Comparison of ENCODE assay signal across 1 cellular context in the genomic region with DNA sequence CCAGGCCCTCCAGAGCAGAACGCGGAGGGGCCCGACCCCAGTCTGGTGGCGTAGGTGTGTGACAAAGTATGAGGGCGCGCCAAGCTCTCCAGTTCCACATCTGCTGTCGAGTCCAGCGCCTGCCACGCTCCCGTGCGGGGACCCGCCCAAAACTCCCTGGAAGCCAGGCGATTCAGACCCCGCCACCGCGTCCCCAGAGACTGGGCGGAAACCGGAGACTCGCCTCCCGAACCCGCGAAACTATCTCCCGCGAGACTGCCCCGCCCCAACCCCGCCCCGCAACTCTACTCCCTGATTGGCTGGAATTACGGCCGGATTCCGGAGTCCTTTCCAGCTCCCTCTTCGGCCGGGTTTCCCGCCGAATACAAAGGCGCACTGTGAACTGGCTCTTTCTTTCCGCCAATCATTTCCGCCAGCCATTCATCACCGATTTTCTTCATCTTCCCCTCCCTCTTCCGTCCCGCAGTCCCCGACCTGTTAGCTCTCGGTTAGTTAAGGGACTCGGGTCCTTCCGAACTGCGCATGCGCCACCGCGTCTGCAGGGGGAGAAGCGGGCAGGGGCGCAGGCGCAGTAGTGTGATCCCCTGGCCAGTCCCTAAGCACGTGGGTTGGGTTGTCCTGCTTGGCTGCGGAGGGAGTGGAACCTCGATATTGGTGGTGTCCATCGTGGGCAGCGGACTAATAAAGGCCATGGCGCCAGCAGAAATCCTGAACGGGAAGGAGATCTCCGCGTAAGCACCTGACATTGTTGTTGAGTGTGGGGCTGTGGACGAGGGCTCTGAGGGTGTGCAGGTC.
TF ChIP-seq lines count a peak whose summit lies in the region.

A gene (plus strand): TSS at position 616 of the 795 bp plus-strand sequence. CDS start 75 bp downstream, at position 691.

TF ChIP-seq in HepG2, 621 proteins besides CTCF, POLR2A, EP300 and RAD21 (continued from another document):
- TF ChIP-seq, protein P1, sequence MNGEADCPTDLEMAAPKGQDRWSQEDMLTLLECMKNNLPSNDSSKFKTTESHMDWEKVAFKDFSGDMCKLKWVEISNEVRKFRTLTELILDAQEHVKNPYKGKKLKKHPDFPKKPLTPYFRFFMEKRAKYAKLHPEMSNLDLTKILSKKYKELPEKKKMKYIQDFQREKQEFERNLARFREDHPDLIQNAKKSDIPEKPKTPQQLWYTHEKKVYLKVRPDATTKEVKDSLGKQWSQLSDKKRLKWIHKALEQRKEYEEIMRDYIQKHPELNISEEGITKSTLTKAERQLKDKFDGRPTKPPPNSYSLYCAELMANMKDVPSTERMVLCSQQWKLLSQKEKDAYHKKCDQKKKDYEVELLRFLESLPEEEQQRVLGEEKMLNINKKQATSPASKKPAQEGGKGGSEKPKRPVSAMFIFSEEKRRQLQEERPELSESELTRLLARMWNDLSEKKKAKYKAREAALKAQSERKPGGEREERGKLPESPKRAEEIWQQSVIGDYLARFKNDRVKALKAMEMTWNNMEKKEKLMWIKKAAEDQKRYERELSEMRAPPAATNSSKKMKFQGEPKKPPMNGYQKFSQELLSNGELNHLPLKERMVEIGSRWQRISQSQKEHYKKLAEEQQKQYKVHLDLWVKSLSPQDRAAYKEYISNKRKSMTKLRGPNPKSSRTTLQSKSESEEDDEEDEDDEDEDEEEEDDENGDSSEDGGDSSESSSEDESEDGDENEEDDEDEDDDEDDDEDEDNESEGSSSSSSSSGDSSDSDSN (CRISPR knock-in tag; IDR thresholded peaks at IDR 0.05): peak; percentile 51
- TF ChIP-seq ZNF121 (CRISPR knock-in tag; IDR thresholded peaks at IDR 0.05) (0 out of 2 replicates have a peak, but pooled peaks have one; percentile 28), ZNF556 (CRISPR knock-in tag; IDR thresholded peaks at IDR 0.05; ENCODE audit: borderline replicate concordance) (peak; percentile 39; the same call in 1 of the 2 replicates), NONO (IDR thresholded peaks at IDR 0.05) (no peak), NONO (CRISPR knock-in tag; conservative IDR thresholded peaks at IDR 0.05) (peak; percentile 68), ZNF558 (CRISPR knock-in tag; IDR thresholded peaks at IDR 0.05; ENCODE audit: borderline replicate concordance) (peak; percentile 98), ZNF33A (CRISPR knock-in tag; IDR thresholded peaks at IDR 0.05; ENCODE audit: borderline replicate concordance) (no peak), ZNF670 (CRISPR knock-in tag; IDR thresholded peaks at IDR 0.05; ENCODE audit: borderline replicate concordance) (no peak), SMAD3 (CRISPR knock-in tag; IDR thresholded peaks at IDR 0.05) (0 out of 2 replicates have a peak, but pooled peaks have one; percentile 37), RNF2 (conservative IDR thresholded peaks at IDR 0.05; ENCODE audit: low read depth) (peak; percentile 97), NFKB2 (CRISPR knock-in tag; IDR thresholded peaks at IDR 0.05; ENCODE audit: borderline replicate concordance) (peak; percentile 84), CCAR2 (optimal IDR thresholded peaks at IDR 0.05; ENCODE audit: low read depth, low read length) (no peak), ZMYM3 (CRISPR knock-in tag; IDR thresholded peaks at IDR 0.05) (no peak; the same call in 1 of the 2 replicates), KLF13 (CRISPR knock-in tag; IDR thresholded peaks at IDR 0.05) (0 out of 2 replicates have a peak, but pooled peaks have one; percentile 77), ZNF713 (CRISPR knock-in tag; IDR thresholded peaks at IDR 0.05) (0 out of 2 replicates have a peak, but pooled peaks have one; percentile 83), EED (CRISPR knock-in tag; IDR thresholded peaks at IDR 0.05) (peak; percentile 19; the same call in 1 of the 2 replicates), ZEB1 (IDR thresholded peaks at IDR 0.05; ENCODE audit: insufficient replicate concordance, low read depth) (no peak), FOXC1 (CRISPR knock-in tag; IDR thresholded peaks at IDR 0.05; ENCODE audit: borderline replicate concordance) (peak; percentile 92), NR2C2 (CRISPR knock-in tag; IDR thresholded peaks at IDR 0.05; ENCODE audit: borderline replicate concordance) (peak; percentile 26; the same call in 1 of the 2 replicates), ZNF644 (CRISPR knock-in tag; IDR thresholded peaks at IDR 0.05; ENCODE audit: low read depth) (0 out of 2 replicates have a peak, but pooled peaks have one; percentile 44), ZNF598 (CRISPR knock-in tag; IDR thresholded peaks at IDR 0.05; ENCODE audit: borderline replicate concordance) (peak; percentile 87; the same call in 1 of the 2 replicates)
- TF ChIP-seq, protein P2, sequence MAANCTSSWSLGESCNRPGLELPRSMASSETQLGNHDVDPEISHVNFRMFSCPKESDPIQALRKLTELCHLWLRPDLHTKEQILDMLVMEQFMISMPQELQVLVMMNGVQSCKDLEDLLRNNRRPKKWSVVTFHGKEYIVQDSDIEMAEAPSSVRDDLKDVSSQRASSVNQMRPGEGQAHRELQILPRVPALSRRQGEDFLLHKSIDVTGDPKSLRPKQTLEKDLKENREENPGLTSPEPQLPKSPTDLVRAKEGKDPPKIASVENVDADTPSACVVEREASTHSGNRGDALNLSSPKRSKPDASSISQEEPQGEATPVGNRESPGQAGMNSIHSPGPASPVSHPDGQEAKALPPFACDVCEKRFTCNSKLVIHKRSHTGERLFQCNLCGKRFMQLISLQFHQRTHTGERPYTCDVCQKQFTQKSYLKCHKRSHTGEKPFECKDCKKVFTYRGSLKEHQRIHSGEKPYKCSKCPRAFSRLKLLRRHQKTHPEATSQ (CRISPR knock-in tag; IDR thresholded peaks at IDR 0.05; ENCODE audit: borderline replicate concordance): no peak; the same call in 1 of the 2 replicates
- TF ChIP-seq, protein P3, sequence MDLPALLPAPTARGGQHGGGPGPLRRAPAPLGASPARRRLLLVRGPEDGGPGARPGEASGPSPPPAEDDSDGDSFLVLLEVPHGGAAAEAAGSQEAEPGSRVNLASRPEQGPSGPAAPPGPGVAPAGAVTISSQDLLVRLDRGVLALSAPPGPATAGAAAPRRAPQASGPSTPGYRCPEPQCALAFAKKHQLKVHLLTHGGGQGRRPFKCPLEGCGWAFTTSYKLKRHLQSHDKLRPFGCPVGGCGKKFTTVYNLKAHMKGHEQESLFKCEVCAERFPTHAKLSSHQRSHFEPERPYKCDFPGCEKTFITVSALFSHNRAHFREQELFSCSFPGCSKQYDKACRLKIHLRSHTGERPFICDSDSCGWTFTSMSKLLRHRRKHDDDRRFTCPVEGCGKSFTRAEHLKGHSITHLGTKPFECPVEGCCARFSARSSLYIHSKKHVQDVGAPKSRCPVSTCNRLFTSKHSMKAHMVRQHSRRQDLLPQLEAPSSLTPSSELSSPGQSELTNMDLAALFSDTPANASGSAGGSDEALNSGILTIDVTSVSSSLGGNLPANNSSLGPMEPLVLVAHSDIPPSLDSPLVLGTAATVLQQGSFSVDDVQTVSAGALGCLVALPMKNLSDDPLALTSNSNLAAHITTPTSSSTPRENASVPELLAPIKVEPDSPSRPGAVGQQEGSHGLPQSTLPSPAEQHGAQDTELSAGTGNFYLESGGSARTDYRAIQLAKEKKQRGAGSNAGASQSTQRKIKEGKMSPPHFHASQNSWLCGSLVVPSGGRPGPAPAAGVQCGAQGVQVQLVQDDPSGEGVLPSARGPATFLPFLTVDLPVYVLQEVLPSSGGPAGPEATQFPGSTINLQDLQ (CRISPR knock-in tag; IDR thresholded peaks at IDR 0.05): peak; percentile 75; the same call in 1 of the 2 replicates
- TF ChIP-seq, protein P4, sequence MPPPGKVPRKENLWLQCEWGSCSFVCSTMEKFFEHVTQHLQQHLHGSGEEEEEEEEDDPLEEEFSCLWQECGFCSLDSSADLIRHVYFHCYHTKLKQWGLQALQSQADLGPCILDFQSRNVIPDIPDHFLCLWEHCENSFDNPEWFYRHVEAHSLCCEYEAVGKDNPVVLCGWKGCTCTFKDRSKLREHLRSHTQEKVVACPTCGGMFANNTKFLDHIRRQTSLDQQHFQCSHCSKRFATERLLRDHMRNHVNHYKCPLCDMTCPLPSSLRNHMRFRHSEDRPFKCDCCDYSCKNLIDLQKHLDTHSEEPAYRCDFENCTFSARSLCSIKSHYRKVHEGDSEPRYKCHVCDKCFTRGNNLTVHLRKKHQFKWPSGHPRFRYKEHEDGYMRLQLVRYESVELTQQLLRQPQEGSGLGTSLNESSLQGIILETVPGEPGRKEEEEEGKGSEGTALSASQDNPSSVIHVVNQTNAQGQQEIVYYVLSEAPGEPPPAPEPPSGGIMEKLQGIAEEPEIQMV (CRISPR knock-in tag; IDR thresholded peaks at IDR 0.05; ENCODE audit: low read depth): peak; percentile 72; the same call in 1 of the 2 replicates
- TF ChIP-seq, protein P5, sequence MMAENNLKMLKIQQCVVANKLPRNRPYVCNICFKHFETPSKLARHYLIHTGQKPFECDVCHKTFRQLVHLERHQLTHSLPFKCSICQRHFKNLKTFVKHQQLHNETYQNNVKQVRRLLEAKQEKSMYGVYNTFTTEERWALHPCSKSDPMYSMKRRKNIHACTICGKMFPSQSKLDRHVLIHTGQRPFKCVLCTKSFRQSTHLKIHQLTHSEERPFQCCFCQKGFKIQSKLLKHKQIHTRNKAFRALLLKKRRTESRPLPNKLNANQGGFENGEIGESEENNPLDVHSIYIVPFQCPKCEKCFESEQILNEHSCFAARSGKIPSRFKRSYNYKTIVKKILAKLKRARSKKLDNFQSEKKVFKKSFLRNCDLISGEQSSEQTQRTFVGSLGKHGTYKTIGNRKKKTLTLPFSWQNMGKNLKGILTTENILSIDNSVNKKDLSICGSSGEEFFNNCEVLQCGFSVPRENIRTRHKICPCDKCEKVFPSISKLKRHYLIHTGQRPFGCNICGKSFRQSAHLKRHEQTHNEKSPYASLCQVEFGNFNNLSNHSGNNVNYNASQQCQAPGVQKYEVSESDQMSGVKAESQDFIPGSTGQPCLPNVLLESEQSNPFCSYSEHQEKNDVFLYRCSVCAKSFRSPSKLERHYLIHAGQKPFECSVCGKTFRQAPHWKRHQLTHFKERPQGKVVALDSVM (CRISPR knock-in tag; IDR thresholded peaks at IDR 0.05): no peak
- TF ChIP-seq, protein P6, sequence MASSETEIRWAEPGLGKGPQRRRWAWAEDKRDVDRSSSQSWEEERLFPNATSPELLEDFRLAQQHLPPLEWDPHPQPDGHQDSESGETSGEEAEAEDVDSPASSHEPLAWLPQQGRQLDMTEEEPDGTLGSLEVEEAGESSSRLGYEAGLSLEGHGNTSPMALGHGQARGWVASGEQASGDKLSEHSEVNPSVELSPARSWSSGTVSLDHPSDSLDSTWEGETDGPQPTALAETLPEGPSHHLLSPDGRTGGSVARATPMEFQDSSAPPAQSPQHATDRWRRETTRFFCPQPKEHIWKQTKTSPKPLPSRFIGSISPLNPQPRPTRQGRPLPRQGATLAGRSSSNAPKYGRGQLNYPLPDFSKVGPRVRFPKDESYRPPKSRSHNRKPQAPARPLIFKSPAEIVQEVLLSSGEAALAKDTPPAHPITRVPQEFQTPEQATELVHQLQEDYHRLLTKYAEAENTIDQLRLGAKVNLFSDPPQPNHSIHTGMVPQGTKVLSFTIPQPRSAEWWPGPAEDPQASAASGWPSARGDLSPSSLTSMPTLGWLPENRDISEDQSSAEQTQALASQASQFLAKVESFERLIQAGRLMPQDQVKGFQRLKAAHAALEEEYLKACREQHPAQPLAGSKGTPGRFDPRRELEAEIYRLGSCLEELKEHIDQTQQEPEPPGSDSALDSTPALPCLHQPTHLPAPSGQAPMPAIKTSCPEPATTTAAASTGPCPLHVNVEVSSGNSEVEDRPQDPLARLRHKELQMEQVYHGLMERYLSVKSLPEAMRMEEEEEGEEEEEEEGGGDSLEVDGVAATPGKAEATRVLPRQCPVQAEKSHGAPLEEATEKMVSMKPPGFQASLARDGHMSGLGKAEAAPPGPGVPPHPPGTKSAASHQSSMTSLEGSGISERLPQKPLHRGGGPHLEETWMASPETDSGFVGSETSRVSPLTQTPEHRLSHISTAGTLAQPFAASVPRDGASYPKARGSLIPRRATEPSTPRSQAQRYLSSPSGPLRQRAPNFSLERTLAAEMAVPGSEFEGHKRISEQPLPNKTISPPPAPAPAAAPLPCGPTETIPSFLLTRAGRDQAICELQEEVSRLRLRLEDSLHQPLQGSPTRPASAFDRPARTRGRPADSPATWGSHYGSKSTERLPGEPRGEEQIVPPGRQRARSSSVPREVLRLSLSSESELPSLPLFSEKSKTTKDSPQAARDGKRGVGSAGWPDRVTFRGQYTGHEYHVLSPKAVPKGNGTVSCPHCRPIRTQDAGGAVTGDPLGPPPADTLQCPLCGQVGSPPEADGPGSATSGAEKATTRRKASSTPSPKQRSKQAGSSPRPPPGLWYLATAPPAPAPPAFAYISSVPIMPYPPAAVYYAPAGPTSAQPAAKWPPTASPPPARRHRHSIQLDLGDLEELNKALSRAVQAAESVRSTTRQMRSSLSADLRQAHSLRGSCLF (CRISPR knock-in tag; IDR thresholded peaks at IDR 0.05; ENCODE audit: borderline replicate concordance): 0 out of 2 replicates have a peak, but pooled peaks have one; percentile 73
- TF ChIP-seq, protein P7, sequence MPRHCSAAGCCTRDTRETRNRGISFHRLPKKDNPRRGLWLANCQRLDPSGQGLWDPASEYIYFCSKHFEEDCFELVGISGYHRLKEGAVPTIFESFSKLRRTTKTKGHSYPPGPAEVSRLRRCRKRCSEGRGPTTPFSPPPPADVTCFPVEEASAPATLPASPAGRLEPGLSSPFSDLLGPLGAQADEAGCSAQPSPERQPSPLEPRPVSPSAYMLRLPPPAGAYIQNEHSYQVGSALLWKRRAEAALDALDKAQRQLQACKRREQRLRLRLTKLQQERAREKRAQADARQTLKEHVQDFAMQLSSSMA (CRISPR knock-in tag; IDR thresholded peaks at IDR 0.05): peak; percentile 97
- TF ChIP-seq, protein P8, sequence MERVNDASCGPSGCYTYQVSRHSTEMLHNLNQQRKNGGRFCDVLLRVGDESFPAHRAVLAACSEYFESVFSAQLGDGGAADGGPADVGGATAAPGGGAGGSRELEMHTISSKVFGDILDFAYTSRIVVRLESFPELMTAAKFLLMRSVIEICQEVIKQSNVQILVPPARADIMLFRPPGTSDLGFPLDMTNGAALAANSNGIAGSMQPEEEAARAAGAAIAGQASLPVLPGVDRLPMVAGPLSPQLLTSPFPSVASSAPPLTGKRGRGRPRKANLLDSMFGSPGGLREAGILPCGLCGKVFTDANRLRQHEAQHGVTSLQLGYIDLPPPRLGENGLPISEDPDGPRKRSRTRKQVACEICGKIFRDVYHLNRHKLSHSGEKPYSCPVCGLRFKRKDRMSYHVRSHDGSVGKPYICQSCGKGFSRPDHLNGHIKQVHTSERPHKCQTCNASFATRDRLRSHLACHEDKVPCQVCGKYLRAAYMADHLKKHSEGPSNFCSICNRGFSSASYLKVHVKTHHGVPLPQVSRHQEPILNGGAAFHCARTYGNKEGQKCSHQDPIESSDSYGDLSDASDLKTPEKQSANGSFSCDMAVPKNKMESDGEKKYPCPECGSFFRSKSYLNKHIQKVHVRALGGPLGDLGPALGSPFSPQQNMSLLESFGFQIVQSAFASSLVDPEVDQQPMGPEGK (CRISPR knock-in tag; IDR thresholded peaks at IDR 0.05): 0 out of 2 replicates have a peak, but pooled peaks have one; percentile 15
- TF ChIP-seq, protein P9, sequence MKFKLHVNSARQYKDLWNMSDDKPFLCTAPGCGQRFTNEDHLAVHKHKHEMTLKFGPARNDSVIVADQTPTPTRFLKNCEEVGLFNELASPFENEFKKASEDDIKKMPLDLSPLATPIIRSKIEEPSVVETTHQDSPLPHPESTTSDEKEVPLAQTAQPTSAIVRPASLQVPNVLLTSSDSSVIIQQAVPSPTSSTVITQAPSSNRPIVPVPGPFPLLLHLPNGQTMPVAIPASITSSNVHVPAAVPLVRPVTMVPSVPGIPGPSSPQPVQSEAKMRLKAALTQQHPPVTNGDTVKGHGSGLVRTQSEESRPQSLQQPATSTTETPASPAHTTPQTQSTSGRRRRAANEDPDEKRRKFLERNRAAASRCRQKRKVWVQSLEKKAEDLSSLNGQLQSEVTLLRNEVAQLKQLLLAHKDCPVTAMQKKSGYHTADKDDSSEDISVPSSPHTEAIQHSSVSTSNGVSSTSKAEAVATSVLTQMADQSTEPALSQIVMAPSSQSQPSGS (CRISPR knock-in tag; IDR thresholded peaks at IDR 0.05): peak; percentile 71; the same call in 1 of the 2 replicates
